In the genomic region with DNA sequence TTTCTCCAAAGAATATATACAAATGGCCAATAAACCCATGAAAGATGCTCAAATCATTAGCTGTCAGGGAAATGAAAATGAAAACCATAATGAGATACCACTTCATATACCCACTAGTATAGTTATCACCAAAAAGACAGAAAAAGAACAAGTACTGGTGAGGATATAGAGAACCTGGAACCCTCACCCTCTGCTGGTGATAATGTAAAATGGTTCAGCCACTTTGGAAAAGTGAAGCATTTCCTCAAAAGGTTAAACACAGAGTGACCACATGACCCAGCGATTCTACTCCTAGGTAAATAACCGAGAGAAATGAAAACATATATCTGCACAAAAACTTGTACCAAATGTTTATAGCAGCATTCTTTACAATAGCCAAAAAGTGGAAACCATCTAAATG, we compare ENCODE assay signal across 2 cellular contexts.
TF ChIP-seq lines count a peak whose summit lies in the region.

No MANE protein-coding gene starts in this region.

TF ChIP-seq in GM23338, 12 proteins besides CTCF, POLR2A, EP300 and RAD21 (continued from another document):
- no peak for TF ChIP-seq JUNB (IDR thresholded peaks at IDR 0.05; ENCODE audit: unreplicated experiment)
- TF ChIP-seq CREB1 (CRISPR knock-in tag; IDR thresholded peaks at IDR 0.05; ENCODE audit: low read depth), result no peak
- TF ChIP-seq POLR2AphosphoS5 (IDR thresholded peaks at IDR 0.05; ENCODE audit: low read depth), result no peak
- TF ChIP-seq, protein P1, sequence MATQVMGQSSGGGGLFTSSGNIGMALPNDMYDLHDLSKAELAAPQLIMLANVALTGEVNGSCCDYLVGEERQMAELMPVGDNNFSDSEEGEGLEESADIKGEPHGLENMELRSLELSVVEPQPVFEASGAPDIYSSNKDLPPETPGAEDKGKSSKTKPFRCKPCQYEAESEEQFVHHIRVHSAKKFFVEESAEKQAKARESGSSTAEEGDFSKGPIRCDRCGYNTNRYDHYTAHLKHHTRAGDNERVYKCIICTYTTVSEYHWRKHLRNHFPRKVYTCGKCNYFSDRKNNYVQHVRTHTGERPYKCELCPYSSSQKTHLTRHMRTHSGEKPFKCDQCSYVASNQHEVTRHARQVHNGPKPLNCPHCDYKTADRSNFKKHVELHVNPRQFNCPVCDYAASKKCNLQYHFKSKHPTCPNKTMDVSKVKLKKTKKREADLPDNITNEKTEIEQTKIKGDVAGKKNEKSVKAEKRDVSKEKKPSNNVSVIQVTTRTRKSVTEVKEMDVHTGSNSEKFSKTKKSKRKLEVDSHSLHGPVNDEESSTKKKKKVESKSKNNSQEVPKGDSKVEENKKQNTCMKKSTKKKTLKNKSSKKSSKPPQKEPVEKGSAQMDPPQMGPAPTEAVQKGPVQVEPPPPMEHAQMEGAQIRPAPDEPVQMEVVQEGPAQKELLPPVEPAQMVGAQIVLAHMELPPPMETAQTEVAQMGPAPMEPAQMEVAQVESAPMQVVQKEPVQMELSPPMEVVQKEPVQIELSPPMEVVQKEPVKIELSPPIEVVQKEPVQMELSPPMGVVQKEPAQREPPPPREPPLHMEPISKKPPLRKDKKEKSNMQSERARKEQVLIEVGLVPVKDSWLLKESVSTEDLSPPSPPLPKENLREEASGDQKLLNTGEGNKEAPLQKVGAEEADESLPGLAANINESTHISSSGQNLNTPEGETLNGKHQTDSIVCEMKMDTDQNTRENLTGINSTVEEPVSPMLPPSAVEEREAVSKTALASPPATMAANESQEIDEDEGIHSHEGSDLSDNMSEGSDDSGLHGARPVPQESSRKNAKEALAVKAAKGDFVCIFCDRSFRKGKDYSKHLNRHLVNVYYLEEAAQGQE (IDR thresholded peaks at IDR 0.05; ENCODE audit: unreplicated experiment), result no peak
- TF ChIP-seq EZH2phosphoT487 (IDR thresholded peaks at IDR 0.05; ENCODE audit: unreplicated experiment), result no peak
- TF ChIP-seq ZNF114 (CRISPR knock-in tag; IDR thresholded peaks at IDR 0.05), result no peak

TF ChIP-seq in IMR-90, 13 proteins besides CTCF, POLR2A, EP300 and RAD21 (continued from another document):
- TF ChIP-seq USF2 (IDR thresholded peaks at IDR 0.05; ENCODE audit: low read depth, low read length) (no peak), SMC3 (IDR thresholded peaks at IDR 0.05; ENCODE audit: low read depth, low read length) (no peak), NFE2L2 (IDR thresholded peaks at IDR 0.05; ENCODE audit: low read depth, low read length) (no peak), FOS (IDR thresholded peaks at IDR 0.05; ENCODE audit: low read depth, low read length) (no peak), MXI1 (IDR thresholded peaks at IDR 0.05; ENCODE audit: borderline replicate concordance, low read depth, low read length) (no peak), RCOR1 (IDR thresholded peaks at IDR 0.05; ENCODE audit: insufficient replicate concordance, low read length) (no peak)
- TF ChIP-seq, protein P2, sequence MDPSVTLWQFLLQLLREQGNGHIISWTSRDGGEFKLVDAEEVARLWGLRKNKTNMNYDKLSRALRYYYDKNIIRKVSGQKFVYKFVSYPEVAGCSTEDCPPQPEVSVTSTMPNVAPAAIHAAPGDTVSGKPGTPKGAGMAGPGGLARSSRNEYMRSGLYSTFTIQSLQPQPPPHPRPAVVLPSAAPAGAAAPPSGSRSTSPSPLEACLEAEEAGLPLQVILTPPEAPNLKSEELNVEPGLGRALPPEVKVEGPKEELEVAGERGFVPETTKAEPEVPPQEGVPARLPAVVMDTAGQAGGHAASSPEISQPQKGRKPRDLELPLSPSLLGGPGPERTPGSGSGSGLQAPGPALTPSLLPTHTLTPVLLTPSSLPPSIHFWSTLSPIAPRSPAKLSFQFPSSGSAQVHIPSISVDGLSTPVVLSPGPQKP (IDR thresholded peaks at IDR 0.05; ENCODE audit: borderline replicate concordance, low read depth, low read length), result no peak
